In genomic region chr9:28678097-28678496, GRCh38 we compare ENCODE assay signal across 12 cellular contexts.
"Had no signal": no experiment of that assay in that cellular context is flagged by ENCODE, and none has a peak within 500 bp of the region (broad histone marks: within the 10 kb centered on the region; RNA-seq: fewer than 3 reads in every experiment).

No MANE protein-coding gene starts in this region.

- DNase-seq: activated CD4-positive, alpha-beta T cell treated with anti-CD3 and anti-CD28 coated beads, Interleukin-2, amount 50 U/mL, for 1 hour; activated CD8-positive, alpha-beta memory T cell treated with anti-CD3 and anti-CD28 coated beads for 24 hours; anterior cingulate cortex; dermis blood vessel endothelial cell; erythroblast; gastrocnemius medialis; left ventricle myocardium inferior; natural killer cell; stimulated activated CD4-positive, alpha-beta T cell treated with anti-CD3 and anti-CD28 coated beads, Interleukin-2, amount 100 ng/mL, for 48 hours; uterus had no signal

- H3K36me3 ChIP-seq: gastrocnemius medialis, left ventricle myocardium inferior, thyroid gland, uterus had no signal

- H3K9me3 ChIP-seq: gastrocnemius medialis, thyroid gland, uterus had no signal

- H3K4me1 ChIP-seq: gastrocnemius medialis, left ventricle myocardium inferior, thyroid gland, uterus had no signal

- H3K27me3 ChIP-seq: gastrocnemius medialis, thyroid gland, uterus had no signal

- H3K27ac ChIP-seq: gastrocnemius medialis, left ventricle myocardium inferior, thyroid gland, uterus had no signal

- ATAC-seq: gastrocnemius medialis; natural killer cell; stimulated activated memory B cell treated with anti-CD40 and anti-IgM and Interleukin-4, amounts not matched to agents 10 μg/mL and 1 μg/mL and 100 μg/mL, for 72 hours had no signal

- H3K4me3 ChIP-seq: gastrocnemius medialis, left ventricle myocardium inferior, thyroid gland, uterus had no signal
